8 cellular contexts compared by ENCODE assay signal in genomic region chr12:53757095-53757770, GRCh38. TPM values are rescaled to one million over a fixed set of nuclear protein-coding genes. Genes with fewer than 3 reads are reported as not detected.
DNase-seq lines count a peak whose midpoint lies in the region; ATAC-seq and TF ChIP-seq lines count a peak whose summit lies in the region.

No MANE protein-coding gene starts in this region.

- no peak overlapping the region for H3K27ac ChIP-seq in HUES64 (ENCODE audit: low read depth, low read length)
- H3K27ac ChIP-seq in parathyroid adenoma = no peak overlapping the region
- no peak overlapping the region for H3K27ac ChIP-seq in upper lobe of right lung

- peak overlapping the region; percentile 53 for H3K4me2 ChIP-seq in parathyroid adenoma (ENCODE audit: low read length)

- TF ChIP-seq CTCF in parathyroid adenoma (IDR thresholded peaks at IDR 0.05) (peak; percentile 92), upper lobe of right lung (IDR thresholded peaks at IDR 0.05) (peak; percentile 91)

- H3K27me3 ChIP-seq in HUES64 (ENCODE audit: insufficient read depth, low read length) = peaks cover 79% of the 10 kb centered on the region
- no peaks in the 10 kb centered on the region for H3K27me3 ChIP-seq in parathyroid adenoma (ENCODE audit: control insufficient read depth, insufficient read depth, low read length)
- H3K27me3 ChIP-seq in upper lobe of right lung = peaks cover 27% of the 10 kb centered on the region

- H2AFZ ChIP-seq in parathyroid adenoma = peak overlapping the region; percentile 35

- ATAC-seq in GM21447 (IDR thresholded peaks at IDR 0.05; ENCODE audit: unreplicated experiment) (peak; percentile 72), upper lobe of right lung (peak; percentile 88)

- H3K79me2 ChIP-seq in parathyroid adenoma = no peaks in the 10 kb centered on the region

- H3K4me1 ChIP-seq in HUES64 (ENCODE audit: insufficient read depth, low read length) = peaks cover 48% of the 10 kb centered on the region
- H3K4me1 ChIP-seq in parathyroid adenoma = peaks cover 7% of the 10 kb centered on the region
- peaks cover 14% of the 10 kb centered on the region for H3K4me1 ChIP-seq in upper lobe of right lung

- whole genome bisulfite sequencing in HUES64 = 7% methylated on average over 17 of the region's 17 CpGs

- peak overlapping the region; percentile 30; the same call in 1 of the 2 replicates for H3K9ac ChIP-seq in HUES64 (ENCODE audit: low read depth, low read length)
- H3K9ac ChIP-seq in parathyroid adenoma = no peak overlapping the region

- DNase-seq in DMS153 treated with DMSO at 0.1 percent for 48 hours (lab: John Stamatoyannopoulos, UW; ENCODE audit: unreplicated experiment) = peak; percentile 38
- peak; percentile 76 for DNase-seq in RPMI8226
- peak; percentile 56 to 67 (median 66) for DNase-seq in activated naive CD4-positive, alpha-beta T cell (lab: John Stamatoyannopoulos, UW)
- peak in 41 of 42 donors; percentile 66 to 94 (median 84) for DNase-seq in head of caudate nucleus
- DNase-seq in upper lobe of right lung = peak; percentile 87

- H3K36me3 ChIP-seq in HUES64 (ENCODE audit: insufficient read depth, low read length) = no peaks in the 10 kb centered on the region
- no peaks in the 10 kb centered on the region for H3K36me3 ChIP-seq in parathyroid adenoma (ENCODE audit: control insufficient read depth, insufficient read depth, low read length)
- no peaks in the 10 kb centered on the region for H3K36me3 ChIP-seq in upper lobe of right lung

- H3K4me3 ChIP-seq in HUES64 (ENCODE audit: low read length) (peak overlapping the region; percentile 52), parathyroid adenoma (ENCODE audit: low read depth, low read length) (no peak overlapping the region), upper lobe of right lung (no peak overlapping the region)

- H3K9me3 ChIP-seq in HUES64 (ENCODE audit: insufficient read depth, low read depth, low read length) (no peaks in the 10 kb centered on the region), parathyroid adenoma (ENCODE audit: control insufficient read depth, low read length) (no peaks in the 10 kb centered on the region), upper lobe of right lung (no peaks in the 10 kb centered on the region)

- intact Hi-C loops in head of caudate nucleus (cut with DNase I) (no loop called here), upper lobe of right lung (cut with DNase I) (no loop called here)

RNA-seq across cellular contexts. Expression of gene CISTR, which starts 5.5 kb away (rescaled TPM):
- polyA plus RNA-seq in HUES64 (2013, experiment 1 of 2) = not detected
- not detected for polyA plus RNA-seq in HUES64 (2013, experiment 2 of 2)
- not detected for total RNA-seq in upper lobe of right lung

RNA-seq across cellular contexts. Expression of gene CALCOCO1, which starts 30.0 kb away (rescaled TPM):
- polyA plus RNA-seq in HUES64 (2013, experiment 1 of 2) = 12.8 TPM
- polyA plus RNA-seq in HUES64 (2013, experiment 2 of 2) = 20.5 TPM
- 191 TPM for total RNA-seq in upper lobe of right lung
